20 cellular contexts compared by ENCODE assay signal in the genomic region with DNA sequence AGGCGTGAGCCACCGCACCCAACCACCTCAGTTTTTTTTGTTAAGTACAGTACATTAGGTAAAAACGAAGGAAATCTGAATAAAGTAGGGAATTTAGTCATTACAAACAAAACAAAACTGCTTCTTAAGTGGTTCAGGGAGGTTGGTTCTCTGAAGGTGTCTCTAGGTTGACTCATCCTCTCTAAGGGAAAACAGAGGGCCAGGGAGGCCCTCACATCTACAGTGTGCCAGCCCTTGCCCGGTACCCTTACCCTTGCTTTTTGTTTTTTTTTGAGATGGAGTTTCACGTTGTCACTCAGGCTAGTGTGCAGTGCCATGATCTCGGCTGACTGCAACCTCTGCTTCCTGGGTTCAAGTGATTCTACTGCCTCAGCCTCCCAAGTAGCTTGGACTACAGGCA. TPM values are rescaled to one million over a fixed set of nuclear protein-coding genes. Genes with fewer than 3 reads are reported as not detected.
DNase-seq lines count a peak whose midpoint lies in the region; ATAC-seq and TF ChIP-seq lines count a peak whose summit lies in the region.
"Had no signal": no experiment of that assay in that cellular context is flagged by ENCODE, and none has a peak within 500 bp of the region (broad histone marks: within the 10 kb centered on the region; RNA-seq: fewer than 3 reads in every experiment).

No MANE protein-coding gene starts in this region.

- CTCF ChIA-PET in activated CD4-positive, alpha-beta T cell treated with anti-CD3 and anti-CD28 coated beads for 36 hours (lab: Charles Lee): no interaction called here

- H3K4me3 Mint-ChIP-seq in activated CD4-positive, alpha-beta T cell treated with anti-CD3 and anti-CD28 coated beads for 36 hours: peak overlapping the region; percentile 40
- peak overlapping the region; percentile 35 for H3K4me3 Mint-ChIP-seq in activated naive CD8-positive, alpha-beta T cell
- H3K4me3 Mint-ChIP-seq: dendritic cell treated with granulocyte-macrophage colony-stimulating factor and Interleukin-4, amounts not matched to agents 40 ng/mL and 50 ng/mL, for 4 days had no signal

- intact Hi-C loops in activated CD4-positive, alpha-beta T cell treated with anti-CD3 and anti-CD28 coated beads for 36 hours (cut with DNase I, micrococcal nuclease): no loop called here
- intact Hi-C loops in esophagus squamous epithelium (cut with DNase I): no loop called here

- H3K27me3 ChIP-seq in esophagus squamous epithelium: no peaks in the 10 kb centered on the region
- H3K27me3 ChIP-seq: BE2C had no signal

- H3K27ac Mint-ChIP-seq in activated CD4-positive, alpha-beta T cell treated with anti-CD3 and anti-CD28 coated beads for 36 hours: peak overlapping the region; percentile 90
- peak overlapping the region; percentile 76 for H3K27ac Mint-ChIP-seq in activated naive CD8-positive, alpha-beta T cell
- H3K27ac Mint-ChIP-seq: dendritic cell treated with granulocyte-macrophage colony-stimulating factor and Interleukin-4, amounts not matched to agents 40 ng/mL and 50 ng/mL, for 4 days had no signal

- peaks cover 17 to 40% (median 24%) of the 10 kb centered on the region in 3 donors for H3K4me1 ChIP-seq in esophagus squamous epithelium

- no peaks in the 10 kb centered on the region for H3K9me3 Mint-ChIP-seq in activated CD4-positive, alpha-beta T cell treated with anti-CD3 and anti-CD28 coated beads for 36 hours (ENCODE audit: low read depth)
- no peaks in the 10 kb centered on the region for H3K9me3 Mint-ChIP-seq in activated naive CD8-positive, alpha-beta T cell (ENCODE audit: low read depth)

- WGBS in esophagus squamous epithelium, 2 donors: 60 to 64% methylated on average over 5 to 6 of the region's 6 CpGs

- H3K4me1 Mint-ChIP-seq in activated CD4-positive, alpha-beta T cell treated with anti-CD3 and anti-CD28 coated beads for 36 hours: peaks cover 60% of the 10 kb centered on the region
- H3K4me1 Mint-ChIP-seq in activated naive CD8-positive, alpha-beta T cell (ENCODE audit: low read depth): peaks cover 35% of the 10 kb centered on the region

- POLR2A ChIA-PET in activated CD4-positive, alpha-beta T cell treated with anti-CD3 and anti-CD28 coated beads for 36 hours (lab: Charles Lee): interaction anchor here (10.5 kb wide), 1 partner anchor 19 kb away, joined by 284 read pairs; a partner anchor contains a TSS

- DNase-seq in activated CD4-positive, alpha-beta T cell treated with anti-CD3 and anti-CD28 coated beads for 36 hours: peak; percentile 64
- no peak for DNase-seq in activated CD4-positive, alpha-beta T cell treated with anti-CD3 and anti-CD28 coated beads, Interleukin-2, amount 50 U/mL, for 1 hour
- DNase-seq in M059J (ENCODE audit: low read depth) (peak; percentile 65), renal cortical epithelial cell (ENCODE audit: low read depth) (peak; percentile 49), esophagus squamous epithelium (lab: John Stamatoyannopoulos, UW) (no peak), coronary artery (ENCODE audit: low spot score) (no peak), glomerular visceral epithelial cell (ENCODE audit: extremely low spot score) (no peak)
- DNase-seq: 8988T; BE2C; hippocampal formation; mammary epithelial cell; NCI-H1092; NCI-H510A; stimulated activated naive CD4-positive, alpha-beta T cell treated with Interleukin-2 at 50 U/mL for 16 hours had no signal

- H3K27ac ChIP-seq in esophagus squamous epithelium: peak overlapping the region in 1 of 4 donors; percentile 38
- H3K27ac ChIP-seq in coronary artery: peak overlapping the region in 1 of 2 donors; percentile 3
- H3K27ac ChIP-seq: KMS-11, parathyroid adenoma, VCaP had no signal

- TF ChIP-seq CTCF in esophagus squamous epithelium (IDR thresholded peaks at IDR 0.05): no peak
- no peak for TF ChIP-seq CTCF in coronary artery (IDR thresholded peaks at IDR 0.05)

- no peaks in the 10 kb centered on the region for H3K36me3 ChIP-seq in esophagus squamous epithelium
- H3K36me3 ChIP-seq: BE2C had no signal

- H3K36me3 Mint-ChIP-seq in activated CD4-positive, alpha-beta T cell treated with anti-CD3 and anti-CD28 coated beads for 36 hours (ENCODE audit: low read depth): peaks cover 6% of the 10 kb centered on the region
- H3K36me3 Mint-ChIP-seq in activated naive CD8-positive, alpha-beta T cell: no peaks in the 10 kb centered on the region

- no peak for TF ChIP-seq POLR2A in esophagus squamous epithelium (IDR thresholded peaks at IDR 0.05)

- peak; percentile 79 for ATAC-seq in activated CD4-positive, alpha-beta T cell treated with anti-CD3 and anti-CD28 coated beads for 36 hours
- ATAC-seq: Right ventricle myocardium inferior had no signal

- H3K9me3 ChIP-seq in esophagus squamous epithelium: no peaks in the 10 kb centered on the region
- H3K9me3 ChIP-seq: BE2C had no signal

- H3K4me3 ChIP-seq in esophagus squamous epithelium: no peak overlapping the region
- H3K4me3 ChIP-seq in coronary artery: no peak overlapping the region

- no peaks in the 10 kb centered on the region for H3K27me3 Mint-ChIP-seq in activated CD4-positive, alpha-beta T cell treated with anti-CD3 and anti-CD28 coated beads for 36 hours
- H3K27me3 Mint-ChIP-seq in activated naive CD8-positive, alpha-beta T cell: no peaks in the 10 kb centered on the region
- H3K27me3 Mint-ChIP-seq: dendritic cell treated with granulocyte-macrophage colony-stimulating factor and Interleukin-4, amounts not matched to agents 40 ng/mL and 50 ng/mL, for 4 days had no signal

RNA-seq across cellular contexts. Expression of a gene that starts 17.2 kb away (rescaled TPM):
- 100 to 1,000 TPM; 254 to 311 TPM for total RNA-seq in activated CD4-positive, alpha-beta T cell treated with anti-CD3 and anti-CD28 coated beads for 36 hours
- 54.1 and 206 TPM in 2 replicates for total RNA-seq in M059J (2014; rRNA removed; shearing (Covaris generic))
- 140 and 234 TPM in 2 replicates for total RNA-seq in renal cortical epithelial cell
- 100 to 1,000 TPM in 3 of 4 donors, 10 to 100 TPM in 1; 71.7 to 192 (median 166) TPM for total RNA-seq in esophagus squamous epithelium

RNA-seq across cellular contexts. Expression of a gene that starts 24.3 kb away (rescaled TPM):
- 100 to 1,000 TPM; 269 to 370 TPM for total RNA-seq in activated CD4-positive, alpha-beta T cell treated with anti-CD3 and anti-CD28 coated beads for 36 hours
- 314 and 393 TPM in 2 replicates for total RNA-seq in M059J (2014; rRNA removed; shearing (Covaris generic))
- 115 and 223 TPM in 2 replicates for total RNA-seq in renal cortical epithelial cell
- total RNA-seq in esophagus squamous epithelium: 100 to 1,000 TPM in 3 of 4 donors, 10 to 100 TPM in 1; 97.3 to 228 (median 137) TPM

RNA-seq across cellular contexts. Expression of a gene that starts 24.3 kb away (rescaled TPM):
- under 1 TPM; 0.40 to 0.43 TPM for total RNA-seq in activated CD4-positive, alpha-beta T cell treated with anti-CD3 and anti-CD28 coated beads for 36 hours
- total RNA-seq in M059J (2014; rRNA removed; shearing (Covaris generic)): 0.10 TPM in 1 of 2 replicates, not detected in the other
- 0.50 TPM in 1 of 2 replicates, not detected in the other for total RNA-seq in renal cortical epithelial cell
- total RNA-seq in esophagus squamous epithelium: 1 to 10 TPM in 2 of 4 donors, under 1 TPM in 2; 0.23 to 3.1 (median 0.96) TPM

RNA-seq across cellular contexts. Expression of a gene that starts 41.8 kb away (rescaled TPM):
- 10 to 100 TPM; 20.0 to 20.9 TPM for total RNA-seq in activated CD4-positive, alpha-beta T cell treated with anti-CD3 and anti-CD28 coated beads for 36 hours
- 10.3 and 13.5 TPM in 2 replicates for total RNA-seq in M059J (2014; rRNA removed; shearing (Covaris generic))
- total RNA-seq in renal cortical epithelial cell (24.0 and 33.2 TPM in 2 replicates), esophagus squamous epithelium (10 to 100 TPM in 1 of 4 donors, 1 to 10 TPM in 2, under 1 TPM in 1; 0.83 to 10.1 (median 5.3) TPM)

Comparison
In these comparisons a context has a peak if more than half of its experiments do, and no peak if none do; other contexts are left out.
1. DNase-seq: peak in activated CD4-positive, alpha-beta T cell treated with anti-CD3 and anti-CD28 coated beads for 36 hours (single experiment), M059J (single experiment) and renal cortical epithelial cell (single experiment); none in activated CD4-positive, alpha-beta T cell treated with anti-CD3 and anti-CD28 coated beads, Interleukin-2, amount 50 U/mL, for 1 hour (single experiment), esophagus squamous epithelium (single experiment), coronary artery (single experiment) and glomerular visceral epithelial cell (single experiment).